ENCODE assay signal across 22 cellular contexts in genomic region chr1:225525377-225525776, GRCh38.
DNase-seq lines count a peak whose midpoint lies in the region; ATAC-seq and TF ChIP-seq lines count a peak whose summit lies in the region.
"Had no signal": no experiment of that assay in that cellular context is flagged by ENCODE, and none has a peak within 500 bp of the region (broad histone marks: within the 10 kb centered on the region; RNA-seq: fewer than 3 reads in every experiment).

No MANE protein-coding gene starts in this region.

- no peak overlapping the region for H3K4me3 ChIP-seq in GM23338
- peak overlapping the region; percentile 53 for H3K4me3 ChIP-seq in psoas muscle
- H3K4me3 ChIP-seq in ascending aorta, result no peak overlapping the region
- H3K4me3 ChIP-seq: A549; BLaER1 treated with 17β-estradiol and CSF1 and Interleukin-3, amounts not matched to agents 10 nM and 100 nM; GM23248; HAP-1 had no signal

- intact Hi-C loops in psoas muscle (cut with DNase I) (no loop called here), ascending aorta (cut with DNase I) (no loop called here)

- H3K27me3 ChIP-seq in GM23338 (ENCODE audit: insufficient read depth) (no peaks in the 10 kb centered on the region), psoas muscle (ENCODE audit: insufficient read depth in 3 of 3, low read length in 2 of 3) (no peaks in the 10 kb centered on the region), ascending aorta (no peaks in the 10 kb centered on the region)
- H3K27me3 ChIP-seq: BE2C; BLaER1 treated with 17β-estradiol and CSF1 and Interleukin-3, amounts not matched to agents 10 nM and 100 nM had no signal

- ATAC-seq in GM23338, result peak; percentile 50
- peak; percentile 57 for ATAC-seq in WTC11
- ATAC-seq in psoas muscle, result no peak
- ATAC-seq: A549 had no signal

- H3K79me2 ChIP-seq in GM23338 (replicated peaks; ENCODE audit: insufficient read depth), result peaks cover 97% of the 10 kb centered on the region

- H3K4me1 Mint-ChIP-seq in GM23338 (peaks cover 38% of the 10 kb centered on the region), WTC11 (peaks cover 34% of the 10 kb centered on the region), nephron progenitor cell (peaks cover 5% of the 10 kb centered on the region)
- H3K4me1 Mint-ChIP-seq: CD14-positive monocyte; CD8-positive, alpha-beta memory T cell had no signal

- H2AFZ ChIP-seq in GM23338, result no peak overlapping the region
- H2AFZ ChIP-seq: GM23248 had no signal

- H3K9me3 ChIP-seq in psoas muscle (no peaks in the 10 kb centered on the region), ascending aorta (no peaks in the 10 kb centered on the region)
- H3K9me3 ChIP-seq: A549; BE2C; BLaER1 treated with 17β-estradiol and CSF1 and Interleukin-3, amounts not matched to agents 10 nM and 100 nM; HAP-1 had no signal

- H3F3A ChIP-seq in GM23338 (replicated peaks; ENCODE audit: low read depth), result no peaks in the 10 kb centered on the region

- H3K9me2 ChIP-seq in GM23338 (ENCODE audit: insufficient read depth), result no peaks in the 10 kb centered on the region

- CTCF ChIA-PET in WTC11 (lab: Charles Lee), result no interaction called here

- H4K20me1 ChIP-seq in GM23338 (replicated peaks; ENCODE audit: insufficient read depth), result peaks cover 11% of the 10 kb centered on the region
- H4K20me1 ChIP-seq: BLaER1 treated with 17β-estradiol and CSF1 and Interleukin-3, amounts not matched to agents 10 nM and 100 nM had no signal

- H3K4me2 ChIP-seq in GM23338, result peak overlapping the region; percentile 55
- H3K4me2 ChIP-seq: A549; BLaER1 treated with 17β-estradiol and CSF1 and Interleukin-3, amounts not matched to agents 10 nM and 100 nM had no signal

- H3K27me3 Mint-ChIP-seq in GM23338 (ENCODE audit: insufficient read depth, low read depth, poor library complexity) (peaks cover 12% of the 10 kb centered on the region), WTC11 (ENCODE audit: low read depth) (no peaks in the 10 kb centered on the region), nephron progenitor cell (ENCODE audit: low read depth, poor library complexity) (no peaks in the 10 kb centered on the region)
- H3K27me3 Mint-ChIP-seq: CD4-positive, alpha-beta T cell had no signal

- H3K9me3 Mint-ChIP-seq in GM23338 (no peaks in the 10 kb centered on the region; the same call in 2 of the 3 replicates), WTC11 (peaks cover 5% of the 10 kb centered on the region; the same call in 1 of the 2 replicates), nephron progenitor cell (peaks cover 4% of the 10 kb centered on the region)
- H3K9me3 Mint-ChIP-seq: CD14-positive monocyte; CD4-positive, alpha-beta T cell; CD8-positive, alpha-beta memory T cell; HFFc6 had no signal

- H3K4me1 ChIP-seq in GM23338 (ENCODE audit: insufficient read depth) (peaks cover 46% of the 10 kb centered on the region), psoas muscle (peaks cover 49% of the 10 kb centered on the region), ascending aorta (peaks cover 0 to 20% of the 10 kb centered on the region in 2 donors)
- H3K4me1 ChIP-seq: BE2C; BLaER1 treated with 17β-estradiol and CSF1 and Interleukin-3, amounts not matched to agents 10 nM and 100 nM had no signal

- H3K4me3 Mint-ChIP-seq in GM23338 (no peak overlapping the region), WTC11 (no peak overlapping the region), nephron progenitor cell (no peak overlapping the region)
- H3K4me3 Mint-ChIP-seq: CD14-positive monocyte; CD4-positive, alpha-beta T cell; CD8-positive, alpha-beta memory T cell; HFFc6 had no signal

- WGBS in psoas muscle, 3 donors, result 94 to 96% (median 94%) methylated on average over 7 of the region's 7 CpGs

- peaks cover 11% of the 10 kb centered on the region; the same call in 2 of the 3 replicates for H3K36me3 Mint-ChIP-seq in GM23338 (ENCODE audit: low read depth)
- no peaks in the 10 kb centered on the region; the same call in 1 of the 2 replicates for H3K36me3 Mint-ChIP-seq in WTC11
- H3K36me3 Mint-ChIP-seq in nephron progenitor cell (ENCODE audit: low read depth), result peaks cover 37% of the 10 kb centered on the region
- H3K36me3 Mint-ChIP-seq: CD14-positive monocyte; CD8-positive, alpha-beta memory T cell had no signal

- TF ChIP-seq CTCF in GM23338 (conservative IDR thresholded peaks at IDR 0.05; ENCODE audit: low read depth in 2 of 2) (peak in 1 of 2 experiments; percentile 23; a peak in 3 of 4 replicates), WTC11 (IDR thresholded peaks at IDR 0.05) (no peak), nephron progenitor cell (IDR thresholded peaks at IDR 0.05) (no peak), psoas muscle (IDR thresholded peaks at IDR 0.05) (no peak), ascending aorta (IDR thresholded peaks at IDR 0.05) (no peak)

- POLR2A ChIA-PET in WTC11 (lab: Charles Lee), result no interaction called here

- no peak overlapping the region; the same call in 1 of the 2 replicates for H3K27ac Mint-ChIP-seq in GM23338
- 0 out of 2 replicates have a peak overlapping the region, but pooled peaks have one; percentile 67 for H3K27ac Mint-ChIP-seq in WTC11
- peak overlapping the region; percentile 0 for H3K27ac Mint-ChIP-seq in nephron progenitor cell
- H3K27ac Mint-ChIP-seq: CD4-positive, alpha-beta T cell; CD8-positive, alpha-beta memory T cell; HFFc6 had no signal

- H3K36me3 ChIP-seq in GM23338 (ENCODE audit: insufficient read depth) (peaks cover 2% of the 10 kb centered on the region; the same call in 1 of the 2 replicates), psoas muscle (ENCODE audit: insufficient read depth in 1 of 2, low read depth in 1 of 2) (peaks cover 0 to 14% of the 10 kb centered on the region in 2 donors), ascending aorta (peaks cover 0 to 8% of the 10 kb centered on the region in 2 donors)
- H3K36me3 ChIP-seq: BE2C had no signal

- H3K27ac ChIP-seq in GM23338 (ENCODE audit: low read depth), result peak overlapping the region; percentile 29; the same call in 1 of the 2 replicates
- H3K27ac ChIP-seq in psoas muscle, result peak overlapping the region; percentile 56
- no peak overlapping the region for H3K27ac ChIP-seq in ascending aorta
- H3K27ac ChIP-seq: A549; BLaER1 treated with 17β-estradiol and CSF1 and Interleukin-3, amounts not matched to agents 10 nM and 100 nM; GM23248 had no signal

- DNase-seq in GM23338 (ENCODE audit: low spot score) (peak; percentile 57), WTC11 (ENCODE audit: low spot score) (peak; percentile 27), nephron progenitor cell (no peak), psoas muscle (no peak), NCI-H2171 (lab: John Stamatoyannopoulos, UW) (no peak), ascending aorta (ENCODE audit: low spot score in 2 of 2) (no peak), GDM1 (lab: John Stamatoyannopoulos, UW) (no peak)
- DNase-seq in stimulated activated CD8-positive, alpha-beta memory T cell treated with anti-CD3 and anti-CD28 coated beads, Interleukin-4, amount 100 ng/mL, for 48 hours, result no peak
- DNase-seq: 8988T; ACHN; AML-193; BE2C; CD4-positive, alpha-beta T cell; CD8-positive, alpha-beta memory T cell; DMS53; DMS79 treated with DMSO at 0.1 percent for 48 hours; GM23248; HFFc6 had no signal

TF ChIP-seq in GM23338, 12 proteins besides CTCF, POLR2A, EP300 and RAD21 (continues in another document):
- TF ChIP-seq POLR2AphosphoS5 (IDR thresholded peaks at IDR 0.05; ENCODE audit: low read depth), result no peak
- TF ChIP-seq EZH2 (IDR thresholded peaks at IDR 0.05; ENCODE audit: low read depth, unreplicated experiment), result no peak

TF ChIP-seq in WTC11, 78 proteins besides CTCF, POLR2A, EP300 and RAD21:
- TF ChIP-seq PRDM15 (CRISPR knock-in tag; IDR thresholded peaks at IDR 0.05) (no peak), IRF1 (CRISPR knock-in tag; IDR thresholded peaks at IDR 0.05) (no peak), EMX1 (CRISPR knock-in tag; IDR thresholded peaks at IDR 0.05) (no peak), CREB1 (CRISPR knock-in tag; IDR thresholded peaks at IDR 0.05) (no peak)
TF ChIP-seq in WTC11: peak in this region for 0.

Comparison
In these comparisons a context has a peak if more than half of its experiments do, and no peak if none do; other contexts are left out.
1. ATAC-seq: peak in GM23338 (single experiment) and WTC11 (single experiment); none in psoas muscle (0 of 4).
2. DNase-seq: peak in GM23338 (single experiment) and WTC11 (single experiment); none in nephron progenitor cell (single experiment), psoas muscle (0 of 2), NCI-H2171 (single experiment), stimulated activated CD8-positive, alpha-beta memory T cell treated with anti-CD3 and anti-CD28 coated beads, Interleukin-4, amount 100 ng/mL, for 48 hours (single experiment), ascending aorta (0 of 2) and GDM1 (single experiment).
3. H3K27ac ChIP-seq: peak in GM23338 (single experiment) and psoas muscle (single experiment); none in ascending aorta (0 of 2).